ENCODE assay signal across 19 cellular contexts in the genomic region with DNA sequence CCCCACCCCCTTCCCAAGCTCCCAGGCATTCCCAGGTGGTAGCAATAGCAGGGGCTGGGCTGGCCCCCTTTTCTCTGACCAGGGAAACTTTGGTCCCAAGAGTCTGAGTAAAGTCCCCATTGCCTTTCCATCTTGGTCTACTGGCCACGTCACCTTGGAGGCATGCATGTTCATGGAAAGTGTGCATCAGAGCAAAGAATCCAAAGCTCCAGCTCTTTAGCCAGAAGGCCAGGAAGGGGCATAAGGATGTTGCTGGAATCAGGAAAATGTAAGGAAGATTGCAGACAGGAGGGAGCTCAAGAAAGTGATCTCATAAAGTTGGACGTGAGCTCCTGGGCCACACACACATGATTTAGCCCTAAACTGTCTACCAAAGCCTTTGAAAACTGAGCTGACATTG.
"Had no signal": no experiment of that assay in that cellular context is flagged by ENCODE, and none has a peak within 500 bp of the region (broad histone marks: within the 10 kb centered on the region; RNA-seq: fewer than 3 reads in every experiment).

No MANE protein-coding gene starts in this region.

- ATAC-seq: left ventricle myocardium superior; lower lobe of right lung; naive thymus-derived CD8-positive, alpha-beta T cell; sciatic nerve had no signal

- DNase-seq: dorsolateral prefrontal cortex; effector CD4-positive, alpha-beta T cell; foreskin melanocyte; hypothalamus; immature natural killer cell; islet precursor cell; left ventricle myocardium superior; lower lobe of right lung; naive thymus-derived CD8-positive, alpha-beta T cell; nephron progenitor cell; nucleus accumbens; stimulated activated CD4-positive, alpha-beta T cell treated with anti-CD3 and anti-CD28 coated beads, Interleukin-12 subunit alpha, Interleukin-12 subunit beta, amount 100 ng/mL, for 4 hours; stimulated activated CD4-positive, alpha-beta T cell treated with anti-CD3 and anti-CD28 coated beads, Interleukin-1b, Interleukin-23, amount 100 ng/mL, for 48 hours; stimulated activated CD4-positive, alpha-beta T cell treated with anti-CD3 and anti-CD28 coated beads, Interleukin-4, amount 100 ng/mL, for 1 hour; stimulated activated CD8-positive, alpha-beta memory T cell treated with anti-CD3 and anti-CD28 coated beads, Interleukin-4, amount 100 ng/mL, for 48 hours; stimulated activated naive CD4-positive, alpha-beta T cell; stomach; thyroid gland had no signal
